Comparison of ENCODE assay signal across 31 cellular contexts in genomic region chr3:43019168-43019765, GRCh38. TPM values are rescaled to one million over a fixed set of nuclear protein-coding genes. Genes with fewer than 3 reads are reported as not detected.
A peak's percentile ranks its signal among the peaks of the same experiment; 100 is the strongest.
DNase-seq lines count a peak whose midpoint lies in the region; ATAC-seq and TF ChIP-seq lines count a peak whose summit lies in the region.
"Had no signal": no experiment of that assay in that cellular context is flagged by ENCODE, and none has a peak within 500 bp of the region (broad histone marks: within the 10 kb centered on the region; RNA-seq: fewer than 3 reads in every experiment).

No MANE protein-coding gene starts in this region.

- H3K27me3 ChIP-seq in endodermal cell (ENCODE audit: control insufficient read depth, insufficient read depth, low read length, poor library complexity, severe bottlenecking): no peaks in the 10 kb centered on the region
- peaks cover 0 to 6% of the 10 kb centered on the region in 2 experiments for H3K27me3 ChIP-seq in mesenchymal stem cell (ENCODE audit: control insufficient read depth in 1 of 2, insufficient read depth in 1 of 2, low read length in 2 of 2)
- no peaks in the 10 kb centered on the region for H3K27me3 ChIP-seq in vagina
- H3K27me3 ChIP-seq: BLaER1 treated with 17β-estradiol and CSF1 and Interleukin-3, amounts not matched to agents 10 nM and 100 nM; brain microvascular endothelial cell; neutrophil; stomach; upper lobe of left lung had no signal

- H3K4me3 Mint-ChIP-seq in endodermal cell: no peak overlapping the region
- H3K4me3 Mint-ChIP-seq: IgD-negative memory B cell, WTC11 had no signal

- H2BK5ac ChIP-seq in mesenchymal stem cell (ENCODE audit: low read depth, low read length, poor library complexity, severe bottlenecking): no peak overlapping the region

- H3K4me2 ChIP-seq in mesenchymal stem cell (ENCODE audit: low read length, poor library complexity, severe bottlenecking): no peak overlapping the region
- H3K4me2 ChIP-seq: BLaER1 treated with 17β-estradiol and CSF1 and Interleukin-3, amounts not matched to agents 10 nM and 100 nM had no signal

- no peak overlapping the region for H2AFZ ChIP-seq in mesenchymal stem cell (ENCODE audit: low read depth, low read length)

- no peak overlapping the region for H3K27ac ChIP-seq in endodermal cell (ENCODE audit: low read depth, low read length)
- H3K27ac ChIP-seq in mesenchymal stem cell (ENCODE audit: low read length, poor library complexity, severe bottlenecking): no peak overlapping the region
- peak overlapping the region; percentile 67 for H3K27ac ChIP-seq in vagina
- H3K27ac ChIP-seq: brain microvascular endothelial cell, lower lobe of right lung, neutrophil, prostate gland, upper lobe of left lung had no signal

- no peaks in the 10 kb centered on the region for H3K36me3 ChIP-seq in endodermal cell (ENCODE audit: control insufficient read depth, insufficient read depth, low read length)
- H3K36me3 ChIP-seq in mesenchymal stem cell (ENCODE audit: control insufficient read depth in 1 of 2, insufficient read depth in 2 of 2, low read depth in 1 of 2, low read length in 2 of 2): no peaks in the 10 kb centered on the region
- no peaks in the 10 kb centered on the region for H3K36me3 ChIP-seq in vagina
- H3K36me3 ChIP-seq: BLaER1 treated with 17β-estradiol and CSF1 and Interleukin-3, amounts not matched to agents 10 nM and 100 nM; brain microvascular endothelial cell; lower lobe of right lung; neutrophil; prostate gland; stomach; upper lobe of left lung had no signal

- H3K9me3 ChIP-seq in endodermal cell (ENCODE audit: control insufficient read depth, low read length): peaks cover 10% of the 10 kb centered on the region
- H3K9me3 ChIP-seq in mesenchymal stem cell (ENCODE audit: control insufficient read depth, low read length): no peaks in the 10 kb centered on the region
- no peaks in the 10 kb centered on the region for H3K9me3 ChIP-seq in vagina
- H3K9me3 ChIP-seq: prostate gland had no signal

- no peak for ATAC-seq in Right ventricle myocardium superior (ENCODE audit: poor library complexity)
- ATAC-seq: lower lobe of right lung, WTC11 had no signal

- no peaks in the 10 kb centered on the region for H3K27me3 Mint-ChIP-seq in endodermal cell (ENCODE audit: insufficient read depth)

- intact Hi-C loops in cardiac septum (cut with DNase I): no loop called here
- intact Hi-C loops in Right ventricle myocardium superior (cut with DNase I): no loop called here
- intact Hi-C loops in vagina (cut with DNase I): no loop called here

- H3K4me1 ChIP-seq in endodermal cell (ENCODE audit: control insufficient read depth, insufficient read depth, low read length) (peaks cover 7% of the 10 kb centered on the region), mesenchymal stem cell (ENCODE audit: control insufficient read depth, insufficient read depth, low read depth, low read length) (no peaks in the 10 kb centered on the region), vagina (peaks cover 11% of the 10 kb centered on the region)
- H3K4me1 ChIP-seq: lower lobe of right lung, prostate gland, upper lobe of left lung had no signal

- no peak overlapping the region for H2AK5ac ChIP-seq in mesenchymal stem cell (ENCODE audit: low read length, severe bottlenecking)

- H3K4me1 Mint-ChIP-seq in endodermal cell: peaks cover 21% of the 10 kb centered on the region

- no peak overlapping the region for H3K9ac ChIP-seq in endodermal cell (ENCODE audit: extremely low read depth, low read length, poor library complexity, severe bottlenecking)
- H3K9ac ChIP-seq in mesenchymal stem cell (ENCODE audit: low read length): peak overlapping the region; percentile 73
- H3K9ac ChIP-seq: BLaER1 treated with 17β-estradiol and CSF1 and Interleukin-3, amounts not matched to agents 10 nM and 100 nM had no signal

- no peaks in the 10 kb centered on the region for H3K79me1 ChIP-seq in mesenchymal stem cell (replicated peaks; ENCODE audit: low read length, poor library complexity, severe bottlenecking)

- no peak overlapping the region for H4K8ac ChIP-seq in mesenchymal stem cell (ENCODE audit: low read length)

- no peak for TF ChIP-seq POLR2A in vagina (IDR thresholded peaks at IDR 0.05)

- no peak overlapping the region for H2BK120ac ChIP-seq in mesenchymal stem cell (ENCODE audit: low read depth, low read length)

- DNase-seq in cardiac septum (ENCODE audit: low spot score) (peak; percentile 44), Right ventricle myocardium superior (no peak), endodermal cell (peak; percentile 35), mesenchymal stem cell (no peak), vagina (ENCODE audit: extremely low spot score in 2 of 2) (no peak), NCI-H2029 treated with DMSO at 0.1 percent for 48 hours (lab: John Stamatoyannopoulos, UW) (no peak), NCI-H2171 treated with DMSO at 0.1 percent for 48 hours (lab: John Stamatoyannopoulos, UW) (no peak), mesenteric fat pad (ENCODE audit: low spot score) (no peak)
- DNase-seq: activated CD4-positive, alpha-beta T cell treated with anti-CD3 and anti-CD28 coated beads, Interleukin-2, amount 50 U/mL, for 4 hours; activated CD8-positive, alpha-beta memory T cell treated with anti-CD3 and anti-CD28 coated beads, Interleukin-2, amount 50 U/mL, for 48 hours; brain microvascular endothelial cell; effector CD8-positive, alpha-beta T cell; EL; erythroblast; lower lobe of right lung; NCI-H1092; NCI-H187 treated with DMSO at 0.1 percent for 48 hours; NCI-H345; NCI-H774; stimulated activated CD8-positive, alpha-beta memory T cell treated with anti-CD3 and anti-CD28 coated beads, Interleukin-4, amount 100 ng/mL, for 48 hours; stomach; T1000; upper lobe of left lung had no signal

- no peaks in the 10 kb centered on the region for H3K36me3 Mint-ChIP-seq in endodermal cell (ENCODE audit: low read depth)

- no peak overlapping the region for H3K18ac ChIP-seq in mesenchymal stem cell (ENCODE audit: low read depth in 1 of 2, low read length in 2 of 2)

- TF ChIP-seq CTCF in endodermal cell (conservative IDR thresholded peaks at IDR 0.05): no peak
- no peak for TF ChIP-seq CTCF in vagina (IDR thresholded peaks at IDR 0.05)

- no peak overlapping the region for H3K23ac ChIP-seq in mesenchymal stem cell (ENCODE audit: low read length in 2 of 2)

- no peak overlapping the region for H3K27ac Mint-ChIP-seq in endodermal cell
- H3K27ac Mint-ChIP-seq: activated T-helper 2 cell treated with anti-CD3 and anti-CD28 coated beads, Interferon-gamma antibody, Interleukin-2, Interleukin-4, amounts not matched to agents 10 μg/mL and 5 μg/mL and 100 μg/mL, durations not matched to agents 14 hours and 24 hours and 36 hours; IgD-negative memory B cell; WTC11 had no signal

- no peak overlapping the region for H2BK12ac ChIP-seq in mesenchymal stem cell (ENCODE audit: low read length in 2 of 2)

- H3K9me3 Mint-ChIP-seq in endodermal cell: peaks cover 2% of the 10 kb centered on the region
- H3K9me3 Mint-ChIP-seq: activated T-helper 2 cell treated with anti-CD3 and anti-CD28 coated beads, Interferon-gamma antibody, Interleukin-2, Interleukin-4, amounts not matched to agents 10 μg/mL and 5 μg/mL and 100 μg/mL, durations not matched to agents 14 hours and 24 hours and 36 hours had no signal

- H3K4ac ChIP-seq in mesenchymal stem cell (ENCODE audit: low read depth in 1 of 2, low read length in 2 of 2): no peak overlapping the region

- no peak overlapping the region for H4K91ac ChIP-seq in mesenchymal stem cell (ENCODE audit: low read length)

- no peak overlapping the region for H3K14ac ChIP-seq in mesenchymal stem cell (ENCODE audit: low read length in 2 of 2)

- WGBS in endodermal cell (ENCODE audit: insufficient coverage in 1 of 2, insufficient read length in 1 of 2), 2 experiments: 91% methylated on average over 4 of the region's 4 CpGs; no CpG with 5 or more reads in 1 of the 2 experiments
- 64% methylated on average over 4 of the region's 4 CpGs for WGBS in mesenchymal stem cell

- H2BK15ac ChIP-seq in mesenchymal stem cell (ENCODE audit: low read depth, poor library complexity, severe bottlenecking): no peak overlapping the region

- H3K4me3 ChIP-seq in endodermal cell (ENCODE audit: low read length): no peak overlapping the region
- no peak overlapping the region for H3K4me3 ChIP-seq in mesenchymal stem cell (ENCODE audit: insufficient read depth in 1 of 2, low read depth in 1 of 2, low read length in 2 of 2)
- no peak overlapping the region for H3K4me3 ChIP-seq in vagina
- H3K4me3 ChIP-seq: BLaER1 treated with 17β-estradiol and CSF1 and Interleukin-3, amounts not matched to agents 10 nM and 100 nM; lower lobe of right lung; prostate gland; stomach; upper lobe of left lung had no signal

RNA-seq across cellular contexts. Expression of gene GASK1A, which starts 40.2 kb away (rescaled TPM):
- total RNA-seq in cardiac septum (0.16 TPM), Right ventricle myocardium superior (0.75 TPM), endodermal cell (1 to 10 TPM; 4.0 to 5.3 TPM), vagina (10.6 TPM), mesenteric fat pad (11.9 TPM)
- 2.7 TPM for polyA plus RNA-seq in endodermal cell (2013, experiment 1 of 2)
- 2.0 TPM for polyA plus RNA-seq in endodermal cell (2013, experiment 2 of 2)
- 0.01 TPM for polyA plus RNA-seq in mesenchymal stem cell (2013, experiment 1 of 2)
- not detected for polyA plus RNA-seq in mesenchymal stem cell (2013, experiment 2 of 2)
- total RNA-seq: activated T-helper 2 cell treated with anti-CD3 and anti-CD28 coated beads, Interferon-gamma antibody, Interleukin-2, Interleukin-4, amounts not matched to agents 10 μg/mL and 5 μg/mL and 100 μg/mL, durations not matched to agents 14 hours and 24 hours and 36 hours; glomerular endothelial cell; OCI-LY7 had no signal
- polyA plus RNA-seq: IgD-negative memory B cell had no signal

Comparison
In these comparisons a context has a peak if more than half of its experiments do, and no peak if none do; other contexts are left out.
1. DNase-seq: peak in cardiac septum (single experiment) and endodermal cell (single experiment); none in Right ventricle myocardium superior (single experiment), mesenchymal stem cell (single experiment), vagina (0 of 2), NCI-H2029 treated with DMSO at 0.1 percent for 48 hours (single experiment), NCI-H2171 treated with DMSO at 0.1 percent for 48 hours (single experiment) and mesenteric fat pad (single experiment).